17 cellular contexts compared by ENCODE assay signal in genomic region chr12:8742501-8742900, GRCh38. TPM values are rescaled to one million over a fixed set of nuclear protein-coding genes. Genes with fewer than 3 reads are reported as not detected.
DNase-seq lines count a peak whose midpoint lies in the region; ATAC-seq and TF ChIP-seq lines count a peak whose summit lies in the region.
"Had no signal": no experiment of that assay in that cellular context is flagged by ENCODE, and none has a peak within 500 bp of the region (broad histone marks: within the 10 kb centered on the region; RNA-seq: fewer than 3 reads in every experiment).

No MANE protein-coding gene starts in this region.

- intact Hi-C loops in tibial artery (cut with DNase I; ENCODE audit: low total_unique reads) = no loop called here

- DNase-seq in HCEC 1CT (peak; percentile 19), astrocyte of the cerebellum (ENCODE audit: low read depth) (peak; percentile 65), foreskin keratinocyte (peak; percentile 26 to 50), tibial artery (no peak), HuH-7.5 (ENCODE audit: low spot score) (no peak), NCI-H187 treated with DMSO at 0.1 percent for 48 hours (lab: John Stamatoyannopoulos, UW) (no peak), SK-N-DZ (ENCODE audit: low spot score) (no peak), 8988T (no peak)
- DNase-seq: activated CD4-positive, alpha-beta T cell treated with anti-CD3 and anti-CD28 coated beads for 4 hours; activated T-cell treated with anti-CD3 and anti-CD28 coated beads, Interleukin-2, amount 50 U/mL, for 4 hours; effector memory CD8-positive, alpha-beta T cell; NCI-H1105 treated with DMSO at 0.1 percent for 48 hours; NCI-H510A; OCI-M1; substantia nigra had no signal

- peak; percentile 88 for ATAC-seq in foreskin keratinocyte
- ATAC-seq: activated T-cell treated with anti-CD3 and anti-CD28 coated beads, Interleukin-2, amount 50 U/mL, for 4 hours; effector memory CD8-positive, alpha-beta T cell; HepG2 had no signal

- peaks cover 0 to 9% (median 0%) of the 10 kb centered on the region in 3 donors for H3K36me3 ChIP-seq in tibial artery
- H3K36me3 ChIP-seq: adrenal gland had no signal

- no peak overlapping the region for H3K4me3 ChIP-seq in astrocyte of the cerebellum (ENCODE audit: low read depth, low read length)
- H3K4me3 ChIP-seq in tibial artery = no peak overlapping the region
- H3K4me3 ChIP-seq: adrenal gland had no signal

- TF ChIP-seq CTCF in astrocyte of the cerebellum (IDR thresholded peaks at IDR 0.05; ENCODE audit: low read depth, low read length, missing control alignments) = no peak
- no peak for TF ChIP-seq CTCF in foreskin keratinocyte (conservative IDR thresholded peaks at IDR 0.05)
- no peak for TF ChIP-seq CTCF in tibial artery (IDR thresholded peaks at IDR 0.05)

- in situ Hi-C loops in astrocyte of the cerebellum (cut with HindIII; ENCODE audit: low sequenced_read_pairs) = no loop called here

- H3K27ac ChIP-seq in foreskin keratinocyte (no peak overlapping the region), tibial artery (peak overlapping the region; percentile 30 to 52)
- H3K27ac ChIP-seq: adrenal gland had no signal

- no peaks in the 10 kb centered on the region for H3K27me3 ChIP-seq in foreskin keratinocyte
- H3K27me3 ChIP-seq in tibial artery = no peaks in the 10 kb centered on the region
- H3K27me3 ChIP-seq: adrenal gland had no signal

- H3K4me1 ChIP-seq in foreskin keratinocyte = peaks cover 10% of the 10 kb centered on the region
- peaks cover 0 to 71% (median 22%) of the 10 kb centered on the region in 4 donors for H3K4me1 ChIP-seq in tibial artery
- H3K4me1 ChIP-seq: adrenal gland had no signal

- no peaks in the 10 kb centered on the region for H3K9me3 ChIP-seq in tibial artery
- H3K9me3 ChIP-seq: adrenal gland had no signal

RNA-seq across cellular contexts. Expression of gene RIMKLB, which starts 44.7 kb away (rescaled TPM):
- total RNA-seq in foreskin keratinocyte = 35.5 and 39.8 TPM in 2 replicates
- polyA plus RNA-seq in foreskin keratinocyte = 12.5 and 15.6 TPM in 2 replicates
- 39.0 and 47.7 TPM in 2 replicates for polyA plus RNA-seq in SK-N-DZ (2014; cell fraction: cytosol; rRNA removed)
- 300 and 302 TPM in 2 replicates for polyA plus RNA-seq in SK-N-DZ (2014; cell fraction: nucleus; rRNA removed)

Comparison
In these comparisons a context has a peak if more than half of its experiments do, and no peak if none do; other contexts are left out.
1. DNase-seq: peak in HCEC 1CT (single experiment), astrocyte of the cerebellum (single experiment) and foreskin keratinocyte (2 of 2); none in tibial artery (0 of 2), HuH-7.5 (single experiment), NCI-H187 treated with DMSO at 0.1 percent for 48 hours (single experiment), SK-N-DZ (single experiment) and 8988T (single experiment).